18 cellular contexts compared by ENCODE assay signal in the genomic region with DNA sequence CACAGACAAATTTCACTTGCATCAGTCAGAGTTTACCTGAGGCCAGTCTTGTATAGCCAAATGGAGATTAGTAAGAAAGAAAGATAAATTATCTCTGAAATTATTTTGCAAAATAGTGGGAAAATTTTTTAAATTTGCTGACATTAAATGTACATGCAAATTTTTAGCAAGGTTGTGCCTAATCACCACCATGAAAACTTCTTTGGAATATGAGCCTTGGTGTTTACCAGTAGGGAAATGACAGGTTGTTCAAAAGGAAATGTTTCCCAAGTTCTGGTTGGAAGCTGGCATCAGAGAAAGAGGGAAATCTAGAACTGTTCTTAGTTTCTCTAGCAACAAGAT.
"Had no signal": no experiment of that assay in that cellular context is flagged by ENCODE, and none has a peak within 500 bp of the region (broad histone marks: within the 10 kb centered on the region; RNA-seq: fewer than 3 reads in every experiment).

No MANE protein-coding gene starts in this region.

- H3K4me3 ChIP-seq: ascending aorta, coronary artery, left ventricle myocardium inferior, mucosa of descending colon, tibial nerve, uterus had no signal

- H3K27ac ChIP-seq: ascending aorta, coronary artery, left ventricle myocardium inferior, tibial nerve, uterus had no signal

- H3K36me3 ChIP-seq: ascending aorta, left ventricle myocardium inferior, tibial nerve, uterus had no signal

- H3K9me3 ChIP-seq: ascending aorta, left ventricle myocardium inferior, mucosa of descending colon, uterus had no signal

- DNase-seq: activated CD4-positive, alpha-beta T cell treated with anti-CD3 and anti-CD28 coated beads, Interleukin-2, amount 10 ng/mL, durations not matched to agents 7 days and 5 days; activated CD8-positive, alpha-beta T cell treated with anti-CD3 and anti-CD28 coated beads, Interleukin-2, amount 10 ng/mL, durations not matched to agents 7 days and 5 days; activated naive CD4-positive, alpha-beta T cell treated with anti-CD3 and anti-CD28 coated beads, Interleukin-2, amount 10 ng/mL, durations not matched to agents 7 days and 5 days; activated T-cell treated with anti-CD3 and anti-CD28 coated beads, Interleukin-2, amount 50 U/mL, for 4 hours; erythroblast; hypothalamus; kidney; left ventricle myocardium inferior; mucosa of descending colon; naive B cell; stimulated activated CD4-positive, alpha-beta T cell treated with anti-CD3 and anti-CD28 coated beads, Interleukin-2, amount 100 ng/mL, for 24 hours; T1000; uterus had no signal

- ATAC-seq: activated CD4-positive, CD25-positive, alpha-beta regulatory T cell treated with anti-CD3 and anti-CD28 coated beads, Interleukin-2, amount 50 U/mL, for 24 hours; activated CD8-positive, alpha-beta T cell treated with anti-CD3 and anti-CD28 coated beads, Interleukin-2, amount 10 ng/mL, durations not matched to agents 7 days and 5 days; activated T-cell treated with anti-CD3 and anti-CD28 coated beads, Interleukin-2, amount 50 U/mL, for 4 hours; mucosa of descending colon had no signal

- H3K27me3 ChIP-seq: ascending aorta, tibial nerve, uterus had no signal

- FAIRE-seq: frontal cortex had no signal

- H3K4me1 ChIP-seq: ascending aorta, left ventricle myocardium inferior, tibial nerve, uterus had no signal
